In the genomic region with DNA sequence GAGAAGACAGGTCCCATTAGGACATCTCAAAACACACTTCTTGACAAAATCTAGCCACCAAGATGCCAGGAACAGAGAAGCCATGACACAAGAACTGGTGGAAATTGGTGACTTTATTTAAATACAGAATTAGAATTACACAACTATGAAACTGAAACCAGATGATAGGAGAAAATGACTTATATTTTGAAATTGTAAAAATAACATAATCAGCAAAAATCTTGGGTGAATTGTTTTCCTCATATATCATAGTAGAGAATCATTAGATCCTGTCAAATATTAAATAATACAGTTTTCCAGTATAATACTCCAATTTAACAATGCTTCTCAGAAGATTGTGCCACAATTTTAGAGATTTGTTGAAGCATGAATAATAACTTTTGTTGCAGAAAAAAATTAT, we compare ENCODE assay signal across 14 cellular contexts.
"Had no signal": no experiment of that assay in that cellular context is flagged by ENCODE, and none has a peak within 500 bp of the region (broad histone marks: within the 10 kb centered on the region; RNA-seq: fewer than 3 reads in every experiment).

No MANE protein-coding gene starts in this region.

- H3K9me3 ChIP-seq: breast epithelium had no signal

- H3K36me3 ChIP-seq: breast epithelium had no signal

- H3K27ac ChIP-seq: breast epithelium had no signal

- H3K4me3 ChIP-seq: breast epithelium had no signal

- ATAC-seq: activated CD8-positive, alpha-beta T cell treated with anti-CD3 and anti-CD28 coated beads, Interleukin-2, amount 10 ng/mL, durations not matched to agents 7 days and 5 days had no signal

- DNase-seq: activated CD4-positive, alpha-beta T cell treated with anti-CD3 and anti-CD28 coated beads for 4 hours; activated CD8-positive, alpha-beta memory T cell treated with anti-CD3 and anti-CD28 coated beads, Interleukin-2, amount 50 U/mL, for 48 hours; activated CD8-positive, alpha-beta T cell treated with anti-CD3 and anti-CD28 coated beads, Interleukin-2, amount 10 ng/mL, durations not matched to agents 7 days and 5 days; activated naive CD8-positive, alpha-beta T cell treated with anti-CD3 and anti-CD28 coated beads, Interleukin-2, amount 10 ng/mL, durations not matched to agents 7 days and 5 days; aorta; dermis blood vessel endothelial cell; endodermal cell; erythroblast; hypothalamus; kidney glomerular epithelial cell; nephron progenitor cell; stimulated activated CD4-positive, alpha-beta T cell treated with anti-CD3 and anti-CD28 coated beads, Interleukin-2, amount 100 ng/mL, for 48 hours; stimulated activated naive CD4-positive, alpha-beta T cell treated with Interleukin-2 at 50 U/mL for 16 hours had no signal

- H3K27me3 ChIP-seq: breast epithelium had no signal
